Comparison of ENCODE assay signal across 8 cellular contexts in genomic region chr16:25013751-25014499, GRCh38. TPM values are rescaled to one million over a fixed set of nuclear protein-coding genes. Genes with fewer than 3 reads are reported as not detected.
DNase-seq lines count a peak whose midpoint lies in the region; ATAC-seq and TF ChIP-seq lines count a peak whose summit lies in the region.

No MANE protein-coding gene starts in this region.

- CTCF ChIA-PET in activated CD4-positive, alpha-beta T cell treated with anti-CD3 and anti-CD28 coated beads, Interleukin-2, amount 10 ng/mL, durations not matched to agents 7 days and 5 days (lab: Charles Lee): interaction anchor here (0.5 kb wide), 1 partner anchor 177 kb away, joined by 6 read pairs; no protein-coding TSS in a partner anchor

- no peaks in the 10 kb centered on the region for H3K27me3 Mint-ChIP-seq in activated CD4-positive, alpha-beta T cell treated with anti-CD3 and anti-CD28 coated beads, Interleukin-2, amount 10 ng/mL, durations not matched to agents 7 days and 5 days

- TF ChIP-seq EP300 in esophagus muscularis mucosa (IDR thresholded peaks at IDR 0.05): no peak

- 21% methylated on average over 14 of the region's 14 CpGs for WGBS in esophagus muscularis mucosa

- H3K27ac Mint-ChIP-seq in activated CD4-positive, alpha-beta T cell treated with anti-CD3 and anti-CD28 coated beads, Interleukin-2, amount 10 ng/mL, durations not matched to agents 7 days and 5 days: peak overlapping the region; percentile 97

- peaks cover 77% of the 10 kb centered on the region for H3K4me1 Mint-ChIP-seq in activated CD4-positive, alpha-beta T cell treated with anti-CD3 and anti-CD28 coated beads, Interleukin-2, amount 10 ng/mL, durations not matched to agents 7 days and 5 days

- H3K9me3 Mint-ChIP-seq in activated CD4-positive, alpha-beta T cell treated with anti-CD3 and anti-CD28 coated beads, Interleukin-2, amount 10 ng/mL, durations not matched to agents 7 days and 5 days: no peaks in the 10 kb centered on the region

- peaks cover 48% of the 10 kb centered on the region for H3K36me3 Mint-ChIP-seq in activated CD4-positive, alpha-beta T cell treated with anti-CD3 and anti-CD28 coated beads, Interleukin-2, amount 10 ng/mL, durations not matched to agents 7 days and 5 days (ENCODE audit: low read depth)

- H3K4me3 ChIP-seq in Peyer's patch (peak overlapping the region; percentile 68 to 97 (median 92)), esophagus muscularis mucosa (peak overlapping the region; percentile 73 to 94 (median 87)), rectal smooth muscle tissue (ENCODE audit: low read length) (peak overlapping the region; percentile 91)

- peak overlapping the region; percentile 91 for H3K9ac ChIP-seq in rectal smooth muscle tissue (ENCODE audit: low read length)

- POLR2A ChIA-PET in activated CD4-positive, alpha-beta T cell treated with anti-CD3 and anti-CD28 coated beads, Interleukin-2, amount 10 ng/mL, durations not matched to agents 7 days and 5 days (lab: Charles Lee): interaction anchor here (0.6 kb wide), 1 partner anchor 36 kb away, joined by 3 read pairs; no protein-coding TSS in a partner anchor

- TF ChIP-seq POLR2A in Peyer's patch (IDR thresholded peaks at IDR 0.05): no peak
- no peak for TF ChIP-seq POLR2A in esophagus muscularis mucosa (IDR thresholded peaks at IDR 0.05; ENCODE audit: low read depth)

- intact Hi-C loops in esophagus muscularis mucosa (cut with DNase I): no loop called here

- H3K4me3 Mint-ChIP-seq in activated CD4-positive, alpha-beta T cell treated with anti-CD3 and anti-CD28 coated beads, Interleukin-2, amount 10 ng/mL, durations not matched to agents 7 days and 5 days: peak overlapping the region; percentile 96

- no peaks in the 10 kb centered on the region for H3K36me3 ChIP-seq in Peyer's patch
- H3K36me3 ChIP-seq in esophagus muscularis mucosa: peaks cover 0 to 13% (median 0%) of the 10 kb centered on the region in 4 donors
- H3K36me3 ChIP-seq in rectal smooth muscle tissue (ENCODE audit: control insufficient read depth, insufficient read depth, low read length): no peaks in the 10 kb centered on the region

- peak; percentile 52 for ATAC-seq in HG02840 (IDR thresholded peaks at IDR 0.05; ENCODE audit: low FRiP score, unreplicated experiment)

- H3K27ac ChIP-seq in Peyer's patch (peak overlapping the region; percentile 93 to 98 (median 96)), esophagus muscularis mucosa (replicated peaks in 1 of 4) (peak overlapping the region; percentile 94 to 99 (median 97)), rectal smooth muscle tissue (ENCODE audit: low read depth, low read length) (peak overlapping the region; percentile 96)

- H3K27me3 ChIP-seq in Peyer's patch (no peaks in the 10 kb centered on the region), esophagus muscularis mucosa (no peaks in the 10 kb centered on the region), rectal smooth muscle tissue (ENCODE audit: control insufficient read depth, insufficient read depth, low read length) (no peaks in the 10 kb centered on the region)

- DNase-seq in activated CD4-positive, alpha-beta T cell treated with anti-CD3 and anti-CD28 coated beads, Interleukin-2, amount 10 ng/mL, durations not matched to agents 7 days and 5 days: no peak
- no peak for DNase-seq in activated CD4-positive, alpha-beta T cell treated with anti-CD3 and anti-CD28 coated beads, Interleukin-2, amount 50 U/mL, for 1 hour
- DNase-seq in Peyer's patch: no peak
- no peak for DNase-seq in esophagus muscularis mucosa (ENCODE audit: extremely low spot score)
- no peak for DNase-seq in ecto neural progenitor cell (ENCODE audit: low spot score)
- no peak for DNase-seq in DMS114 treated with DMSO at 0.1 percent for 48 hours (lab: John Stamatoyannopoulos, UW; ENCODE audit: unreplicated experiment)

- no peak for TF ChIP-seq CTCF in Peyer's patch (IDR thresholded peaks at IDR 0.05)
- no peak for TF ChIP-seq CTCF in esophagus muscularis mucosa (IDR thresholded peaks at IDR 0.05)

- H3K9me3 ChIP-seq in Peyer's patch (no peaks in the 10 kb centered on the region), esophagus muscularis mucosa (no peaks in the 10 kb centered on the region)

- H3K4me1 ChIP-seq in Peyer's patch: peaks cover 0 to 45% (median 25%) of the 10 kb centered on the region in 4 donors
- H3K4me1 ChIP-seq in esophagus muscularis mucosa: peaks cover 54 to 63% (median 61%) of the 10 kb centered on the region in 4 donors
- H3K4me1 ChIP-seq in rectal smooth muscle tissue (ENCODE audit: control insufficient read depth, insufficient read depth, low read length): peaks cover 8% of the 10 kb centered on the region

RNA-seq across cellular contexts. Expression of gene ARHGAP17, which starts 1.2 kb away (rescaled TPM):
- 10 to 100 TPM; 72.4 to 73.2 TPM for total RNA-seq in activated CD4-positive, alpha-beta T cell treated with anti-CD3 and anti-CD28 coated beads, Interleukin-2, amount 10 ng/mL, durations not matched to agents 7 days and 5 days
- 100 to 1,000 TPM in 3 of 4 donors, 10 to 100 TPM in 1; 75.9 to 181 (median 136) TPM for total RNA-seq in Peyer's patch
- total RNA-seq in esophagus muscularis mucosa: 10 to 100 TPM; 33.6 to 44.9 (median 38.4) TPM
